In genomic region chr9:136044971-136045594, GRCh38 we compare ENCODE assay signal across 18 cellular contexts. TPM values are rescaled to one million over a fixed set of nuclear protein-coding genes. Genes with fewer than 3 reads are reported as not detected.
DNase-seq lines count a peak whose midpoint lies in the region; ATAC-seq and TF ChIP-seq lines count a peak whose summit lies in the region.
"Had no signal": no experiment of that assay in that cellular context is flagged by ENCODE, and none has a peak within 500 bp of the region (broad histone marks: within the 10 kb centered on the region; RNA-seq: fewer than 3 reads in every experiment).

No MANE protein-coding gene starts in this region.

- H3K4me3 ChIP-seq in naive thymus-derived CD4-positive, alpha-beta T cell (ENCODE audit: low read length): no peak overlapping the region
- H3K4me3 ChIP-seq: breast epithelium, esophagus muscularis mucosa, MG63 had no signal

- DNase-seq in activated CD8-positive, alpha-beta memory T cell treated with anti-CD3 and anti-CD28 coated beads for 24 hours: peak; percentile 48
- no peak for DNase-seq in activated CD8-positive, alpha-beta memory T cell treated with anti-CD3 and anti-CD28 coated beads, Interleukin-2, amount 50 U/mL, for 4 hours
- DNase-seq in RWPE1 (ENCODE audit: low spot score) (no peak), midbrain (lab: John Stamatoyannopoulos, UW) (peak; percentile 30), AML-193 (lab: John Stamatoyannopoulos, UW) (no peak), NOMO-1 (lab: John Stamatoyannopoulos, UW; ENCODE audit: unreplicated experiment in 2 of 2) (no peak)
- DNase-seq in naive thymus-derived CD4-positive, alpha-beta T cell: no peak
- DNase-seq: ACHN; CD8-positive, alpha-beta memory T cell; MG63; NCI-H187; stimulated activated naive B cell treated with anti-CD40 and anti-IgM and Interleukin-4, amounts not matched to agents 10 μg/mL and 1 μg/mL and 100 μg/mL, for 72 hours had no signal

- H3K36me3 ChIP-seq in naive thymus-derived CD4-positive, alpha-beta T cell (ENCODE audit: control insufficient read depth in 2 of 3, insufficient read depth in 3 of 3, low read length in 3 of 3): peaks cover 0 to 21% (median 0%) of the 10 kb centered on the region in 3 experiments
- H3K36me3 ChIP-seq: breast epithelium had no signal

- CTCF ChIA-PET in RWPE1 (lab: Yijun Ruan, JAX): interaction anchor here (0.5 to 1.4 kb wide), 3 partner anchors 14 to 287 kb away, joined by 3 to 6 read pairs (median 4); no protein-coding TSS in a partner anchor
- CTCF ChIA-PET in naive thymus-derived CD4-positive, alpha-beta T cell (lab: Charles Lee): no interaction called here

- POLR2A ChIA-PET in RWPE1 (lab: Yijun Ruan, JAX; ENCODE audit: low non-redundant PET): no interaction called here
- POLR2A ChIA-PET in naive thymus-derived CD4-positive, alpha-beta T cell (lab: Charles Lee): interaction anchor here (0.5 kb wide), 1 partner anchor 1885 kb away, joined by 3 read pairs; no protein-coding TSS in a partner anchor

- H3K9me3 ChIP-seq in naive thymus-derived CD4-positive, alpha-beta T cell (ENCODE audit: control insufficient read depth in 2 of 3, low read length in 3 of 3): no peaks in the 10 kb centered on the region
- H3K9me3 ChIP-seq: breast epithelium, esophagus muscularis mucosa had no signal

- intact Hi-C loops in naive thymus-derived CD4-positive, alpha-beta T cell (cut with micrococcal nuclease): no loop called here

- H3K27me3 ChIP-seq in naive thymus-derived CD4-positive, alpha-beta T cell (ENCODE audit: control insufficient read depth in 2 of 2, insufficient read depth in 2 of 2, low read length in 2 of 2): no peaks in the 10 kb centered on the region
- H3K27me3 ChIP-seq: breast epithelium, esophagus muscularis mucosa, MG63 had no signal

- ATAC-seq in naive thymus-derived CD4-positive, alpha-beta T cell: no peak
- ATAC-seq: stimulated activated naive B cell treated with anti-CD40 and anti-IgM and Interleukin-4, amounts not matched to agents 10 μg/mL and 1 μg/mL and 100 μg/mL, for 72 hours; WTC11 had no signal

- peaks cover 0 to 7% (median 0%) of the 10 kb centered on the region in 11 donors for H3K9me3 Mint-ChIP-seq in naive thymus-derived CD4-positive, alpha-beta T cell
- H3K9me3 Mint-ChIP-seq: nephron; stimulated activated naive B cell treated with anti-CD40 and anti-IgM and Interleukin-4, amounts not matched to agents 10 μg/mL and 1 μg/mL and 100 μg/mL, for 72 hours; WTC11 had no signal

- TF ChIP-seq CTCF in RWPE1 (conservative IDR thresholded peaks at IDR 0.05; ENCODE audit: low read depth): no peak

- peaks cover 0 to 20% (median 8%) of the 10 kb centered on the region in 5 donors for H3K36me3 Mint-ChIP-seq in naive thymus-derived CD4-positive, alpha-beta T cell
- H3K36me3 Mint-ChIP-seq: IgD-negative memory B cell; stimulated activated naive B cell treated with anti-CD40 and anti-IgM and Interleukin-4, amounts not matched to agents 10 μg/mL and 1 μg/mL and 100 μg/mL, for 72 hours; WTC11 had no signal

- no peak overlapping the region for H3K4me3 Mint-ChIP-seq in naive thymus-derived CD4-positive, alpha-beta T cell
- H3K4me3 Mint-ChIP-seq: CD8-positive, alpha-beta memory T cell; nephron; stimulated activated naive B cell treated with anti-CD40 and anti-IgM and Interleukin-4, amounts not matched to agents 10 μg/mL and 1 μg/mL and 100 μg/mL, for 72 hours; WTC11 had no signal

- no peaks in the 10 kb centered on the region for H3K4me1 ChIP-seq in naive thymus-derived CD4-positive, alpha-beta T cell (ENCODE audit: control insufficient read depth in 2 of 2, insufficient read depth in 2 of 2, low read length in 2 of 2)
- H3K4me1 ChIP-seq: breast epithelium had no signal

- H3K27me3 Mint-ChIP-seq in naive thymus-derived CD4-positive, alpha-beta T cell: no peaks in the 10 kb centered on the region
- H3K27me3 Mint-ChIP-seq: CD8-positive, alpha-beta memory T cell had no signal

- peaks cover 0 to 5% (median 0%) of the 10 kb centered on the region in 7 donors for H3K4me1 Mint-ChIP-seq in naive thymus-derived CD4-positive, alpha-beta T cell
- H3K4me1 Mint-ChIP-seq: nephron; stimulated activated naive B cell treated with anti-CD40 and anti-IgM and Interleukin-4, amounts not matched to agents 10 μg/mL and 1 μg/mL and 100 μg/mL, for 72 hours had no signal

- no peak overlapping the region for H3K27ac Mint-ChIP-seq in naive thymus-derived CD4-positive, alpha-beta T cell
- H3K27ac Mint-ChIP-seq: IgD-negative memory B cell; nephron; stimulated activated naive B cell treated with anti-CD40 and anti-IgM and Interleukin-4, amounts not matched to agents 10 μg/mL and 1 μg/mL and 100 μg/mL, for 72 hours; WTC11 had no signal

- peak overlapping the region; percentile 99 for H3K27ac ChIP-seq in RWPE1
- H3K27ac ChIP-seq in temporal lobe (ENCODE audit: low read depth, low read length): peak overlapping the region; percentile 36
- no peak overlapping the region for H3K27ac ChIP-seq in naive thymus-derived CD4-positive, alpha-beta T cell (ENCODE audit: low read depth, low read length)

RNA-seq across cellular contexts. Expression of gene NACC2, which starts 50.0 kb away (rescaled TPM):
- 3.9 TPM for total RNA-seq in temporal lobe
- 10 to 100 TPM in 1 of 5 experiments, 1 to 10 TPM in 4; 2.7 to 17.7 (median 8.2) TPM for total RNA-seq in naive thymus-derived CD4-positive, alpha-beta T cell
- polyA plus RNA-seq in naive thymus-derived CD4-positive, alpha-beta T cell: under 1 TPM; 0.92 to 0.97 TPM

Comparison
In these comparisons a context has a peak if more than half of its experiments do, and no peak if none do; other contexts are left out.
1. DNase-seq: peak in activated CD8-positive, alpha-beta memory T cell treated with anti-CD3 and anti-CD28 coated beads for 24 hours (single experiment) and midbrain (single experiment); none in activated CD8-positive, alpha-beta memory T cell treated with anti-CD3 and anti-CD28 coated beads, Interleukin-2, amount 50 U/mL, for 4 hours (single experiment), RWPE1 (single experiment), AML-193 (0 of 2), NOMO-1 (0 of 2) and naive thymus-derived CD4-positive, alpha-beta T cell (0 of 9).